1 cellular context compared by ENCODE assay signal in the genomic region with DNA sequence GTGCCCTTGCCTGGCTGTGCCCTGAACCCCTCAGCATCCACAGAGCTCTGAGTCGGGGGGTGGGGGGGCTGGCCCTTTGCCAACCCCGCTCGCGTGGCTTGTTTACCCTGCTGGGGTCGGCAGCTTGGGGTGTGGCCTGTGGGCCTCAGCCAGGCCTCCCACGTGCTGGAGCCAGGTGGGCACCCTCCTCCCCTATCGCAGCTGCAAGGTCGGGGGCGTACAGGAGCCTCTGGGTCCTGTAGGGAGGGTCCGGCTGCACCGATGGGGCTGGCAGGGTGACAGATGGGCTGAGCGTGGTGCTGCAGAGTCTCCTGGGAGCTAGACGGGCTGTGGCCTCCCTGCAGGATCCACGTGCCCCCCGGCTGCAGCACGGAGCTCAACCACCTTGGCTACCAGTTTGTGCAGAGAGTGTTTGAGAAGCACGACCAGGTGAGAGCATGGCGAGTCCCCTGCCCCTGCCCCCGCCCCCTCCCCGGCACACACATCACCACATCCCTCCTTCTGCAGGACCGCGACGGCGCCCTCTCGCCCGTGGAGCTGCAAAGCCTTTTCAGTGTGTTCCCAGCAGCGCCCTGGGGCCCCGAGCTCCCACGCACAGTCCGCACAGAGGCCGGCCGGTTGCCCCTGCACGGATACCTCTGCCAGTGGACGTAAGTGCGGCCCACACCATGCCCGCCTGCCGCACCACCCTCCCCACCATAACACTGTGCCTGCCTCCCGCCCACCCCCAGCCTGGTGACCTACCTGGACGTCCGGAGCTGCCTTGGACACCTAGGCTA.
TF ChIP-seq lines count a peak whose summit lies in the region.

No MANE protein-coding gene starts in this region.

TF ChIP-seq in K562, 482 proteins besides CTCF, POLR2A, EP300 and RAD21:
- TF ChIP-seq FOXM1 (IDR thresholded peaks at IDR 0.05; ENCODE audit: low read depth), result no peak
- no peak for TF ChIP-seq FOXM1 (CRISPR knock-in tag; IDR thresholded peaks at IDR 0.05; ENCODE audit: low read depth)
- peak; percentile 26 for TF ChIP-seq POLR2G (IDR thresholded peaks at IDR 0.05; ENCODE audit: low read depth, low read length)
- TF ChIP-seq ADNP (tag; IDR thresholded peaks at IDR 0.05), result no peak
- no peak for TF ChIP-seq NFRKB (IDR thresholded peaks at IDR 0.05; ENCODE audit: low read depth)
- TF ChIP-seq, protein P1, sequence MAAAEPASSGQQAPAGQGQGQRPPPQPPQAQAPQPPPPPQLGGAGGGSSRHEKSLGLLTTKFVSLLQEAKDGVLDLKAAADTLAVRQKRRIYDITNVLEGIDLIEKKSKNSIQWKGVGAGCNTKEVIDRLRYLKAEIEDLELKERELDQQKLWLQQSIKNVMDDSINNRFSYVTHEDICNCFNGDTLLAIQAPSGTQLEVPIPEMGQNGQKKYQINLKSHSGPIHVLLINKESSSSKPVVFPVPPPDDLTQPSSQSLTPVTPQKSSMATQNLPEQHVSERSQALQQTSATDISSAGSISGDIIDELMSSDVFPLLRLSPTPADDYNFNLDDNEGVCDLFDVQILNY (CRISPR knock-in tag; IDR thresholded peaks at IDR 0.05), result no peak
- TF ChIP-seq NFIC (IDR thresholded peaks at IDR 0.05), result peak; percentile 76
- TF ChIP-seq, protein P2, sequence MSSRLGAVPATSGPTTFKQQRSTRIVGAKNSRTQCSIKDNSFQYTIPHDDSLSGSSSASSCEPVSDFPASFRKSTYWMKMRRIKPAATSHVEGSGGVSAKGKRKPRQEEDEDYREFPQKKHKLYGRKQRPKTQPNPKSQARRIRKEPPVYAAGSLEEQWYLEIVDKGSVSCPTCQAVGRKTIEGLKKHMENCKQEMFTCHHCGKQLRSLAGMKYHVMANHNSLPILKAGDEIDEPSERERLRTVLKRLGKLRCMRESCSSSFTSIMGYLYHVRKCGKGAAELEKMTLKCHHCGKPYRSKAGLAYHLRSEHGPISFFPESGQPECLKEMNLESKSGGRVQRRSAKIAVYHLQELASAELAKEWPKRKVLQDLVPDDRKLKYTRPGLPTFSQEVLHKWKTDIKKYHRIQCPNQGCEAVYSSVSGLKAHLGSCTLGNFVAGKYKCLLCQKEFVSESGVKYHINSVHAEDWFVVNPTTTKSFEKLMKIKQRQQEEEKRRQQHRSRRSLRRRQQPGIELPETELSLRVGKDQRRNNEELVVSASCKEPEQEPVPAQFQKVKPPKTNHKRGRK (tag; IDR thresholded peaks at IDR 0.05), result no peak
- peak; percentile 39 for TF ChIP-seq RBFOX2 (IDR thresholded peaks at IDR 0.05; ENCODE audit: low read depth, low read length)
- no peak for TF ChIP-seq NUFIP1 (IDR thresholded peaks at IDR 0.05; ENCODE audit: partially characterized antibody)
